Comparison of ENCODE assay signal across 12 cellular contexts in the genomic region with DNA sequence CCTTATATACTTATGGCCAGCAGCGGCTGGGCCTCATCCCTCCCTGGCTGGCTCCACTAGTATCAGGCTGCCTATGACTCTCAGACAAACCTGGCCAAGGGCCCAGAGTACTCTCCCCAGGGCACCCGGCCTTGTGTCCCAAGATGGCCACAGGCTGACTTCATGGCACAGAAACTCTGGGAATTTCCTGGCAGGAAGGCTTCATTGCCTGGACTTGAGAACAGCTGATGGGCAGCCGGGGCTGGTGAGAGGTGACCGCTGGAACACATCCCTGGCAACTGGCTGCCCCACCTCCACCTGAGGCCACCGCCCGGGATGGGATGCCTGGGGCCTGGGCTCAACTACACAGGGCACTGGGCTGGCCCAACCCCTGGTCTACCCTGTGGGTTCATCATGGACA. TPM values are rescaled to one million over a fixed set of nuclear protein-coding genes. Genes with fewer than 3 reads are reported as not detected.
DNase-seq lines count a peak whose midpoint lies in the region; ATAC-seq and TF ChIP-seq lines count a peak whose summit lies in the region.
"Had no signal": no experiment of that assay in that cellular context is flagged by ENCODE, and none has a peak within 500 bp of the region (broad histone marks: within the 10 kb centered on the region; RNA-seq: fewer than 3 reads in every experiment).

No MANE protein-coding gene starts in this region.

- TF ChIP-seq EP300 in upper lobe of left lung (IDR thresholded peaks at IDR 0.05), result peak in 1 of 4 donors; percentile 12

- H3K36me3 ChIP-seq in upper lobe of left lung, result no peaks in the 10 kb centered on the region

- peaks cover 0 to 3% of the 10 kb centered on the region in 2 donors for H3K9me3 Mint-ChIP-seq in stimulated activated naive B cell treated with anti-CD40 and anti-IgM and Interleukin-4, amounts not matched to agents 10 μg/mL and 1 μg/mL and 100 μg/mL, for 72 hours
- H3K9me3 Mint-ChIP-seq: T-helper 1 cell treated with Interleukin-12 subunit alpha and Interleukin-12 subunit beta and Interleukin-4 antibody, amounts not matched to agents 30 μg/mL and 1 μg/mL, for 36 hours had no signal

- peaks cover 18 to 28% of the 10 kb centered on the region in 2 donors for H3K36me3 Mint-ChIP-seq in stimulated activated naive B cell treated with anti-CD40 and anti-IgM and Interleukin-4, amounts not matched to agents 10 μg/mL and 1 μg/mL and 100 μg/mL, for 72 hours
- H3K36me3 Mint-ChIP-seq: activated naive CD8-positive, alpha-beta T cell treated with anti-CD3 and anti-CD28 coated beads, Interleukin-2, amount 10 ng/mL, durations not matched to agents 7 days and 5 days had no signal

- H3K27me3 ChIP-seq in layer of hippocampus (ENCODE audit: control insufficient read depth, insufficient read depth, low read length), result no peaks in the 10 kb centered on the region
- H3K27me3 ChIP-seq in upper lobe of left lung, result no peaks in the 10 kb centered on the region

- H3K4me1 ChIP-seq in upper lobe of left lung, result peaks cover 21 to 30% (median 29%) of the 10 kb centered on the region in 4 donors

- H3K4me1 Mint-ChIP-seq in stimulated activated naive B cell treated with anti-CD40 and anti-IgM and Interleukin-4, amounts not matched to agents 10 μg/mL and 1 μg/mL and 100 μg/mL, for 72 hours, result peaks cover 27 to 73% of the 10 kb centered on the region in 2 donors

- TF ChIP-seq CTCF in choroid plexus epithelial cell (conservative IDR thresholded peaks at IDR 0.05; ENCODE audit: low read depth, low read length) (no peak), upper lobe of left lung (IDR thresholded peaks at IDR 0.05) (no peak)

- no peak for TF ChIP-seq POLR2A in upper lobe of left lung (IDR thresholded peaks at IDR 0.05)

- H3K4me3 Mint-ChIP-seq in stimulated activated naive B cell treated with anti-CD40 and anti-IgM and Interleukin-4, amounts not matched to agents 10 μg/mL and 1 μg/mL and 100 μg/mL, for 72 hours, result no peak overlapping the region
- H3K4me3 Mint-ChIP-seq: activated naive CD8-positive, alpha-beta T cell treated with anti-CD3 and anti-CD28 coated beads, Interleukin-2, amount 10 ng/mL, durations not matched to agents 7 days and 5 days; T-helper 1 cell treated with Interleukin-12 subunit alpha and Interleukin-12 subunit beta and Interleukin-4 antibody, amounts not matched to agents 30 μg/mL and 1 μg/mL, for 36 hours had no signal

- H3K9me3 ChIP-seq in upper lobe of left lung, result no peaks in the 10 kb centered on the region

- H3K27me3 Mint-ChIP-seq in stimulated activated naive B cell treated with anti-CD40 and anti-IgM and Interleukin-4, amounts not matched to agents 10 μg/mL and 1 μg/mL and 100 μg/mL, for 72 hours, result no peaks in the 10 kb centered on the region

- no peak overlapping the region for H3K4me3 ChIP-seq in choroid plexus epithelial cell (ENCODE audit: low read depth, low read length)
- no peak overlapping the region for H3K4me3 ChIP-seq in upper lobe of left lung

- no peak overlapping the region for H3K27ac Mint-ChIP-seq in stimulated activated naive B cell treated with anti-CD40 and anti-IgM and Interleukin-4, amounts not matched to agents 10 μg/mL and 1 μg/mL and 100 μg/mL, for 72 hours
- H3K27ac Mint-ChIP-seq: activated naive CD8-positive, alpha-beta T cell treated with anti-CD3 and anti-CD28 coated beads, Interleukin-2, amount 10 ng/mL, durations not matched to agents 7 days and 5 days; T-helper 1 cell treated with Interleukin-12 subunit alpha and Interleukin-12 subunit beta and Interleukin-4 antibody, amounts not matched to agents 30 μg/mL and 1 μg/mL, for 36 hours had no signal

- H3K27ac ChIP-seq in layer of hippocampus (ENCODE audit: low read depth, low read length) (peak overlapping the region; percentile 27), upper lobe of left lung (peak overlapping the region; percentile 48 to 80 (median 58))

- DNase-seq in LHCN-M2 (ENCODE audit: low read depth) (peak; percentile 98), choroid plexus epithelial cell (ENCODE audit: low read depth) (peak; percentile 90), upper lobe of left lung (peak in 1 of 2 donors; percentile 72), NCI-H1417 treated with DMSO at 0.1 percent for 48 hours (lab: John Stamatoyannopoulos, UW) (no peak), ecto neural progenitor cell (ENCODE audit: low spot score) (no peak)
- DNase-seq in stimulated activated naive B cell treated with anti-CD40 and anti-IgM and Interleukin-4, amounts not matched to agents 10 μg/mL and 1 μg/mL and 100 μg/mL, for 72 hours, result no peak
- DNase-seq: activated naive CD8-positive, alpha-beta T cell treated with anti-CD3 and anti-CD28 coated beads, Interleukin-2, amount 10 ng/mL, durations not matched to agents 7 days and 5 days; midbrain; NCI-H1105 treated with DMSO at 0.1 percent for 48 hours had no signal

- ATAC-seq in upper lobe of left lung (ENCODE audit: low FRiP score in 2 of 2) (no peak), HG02973 (IDR thresholded peaks at IDR 0.05; ENCODE audit: unreplicated experiment) (no peak)
- ATAC-seq in stimulated activated naive B cell treated with anti-CD40 and anti-IgM and Interleukin-4, amounts not matched to agents 10 μg/mL and 1 μg/mL and 100 μg/mL, for 72 hours (replicated peaks), result no peak

- 59 to 74% methylated on average over 2 to 6 of the region's 6 CpGs for WGBS in upper lobe of left lung, 2 donors

RNA-seq across cellular contexts. Expression of a gene that starts 3.3 kb away (rescaled TPM):
- total RNA-seq in LHCN-M2 (2014; rRNA removed) (293 and 313 TPM in 2 replicates), upper lobe of left lung (100 to 1,000 TPM in 3 of 6 donors, 10 to 100 TPM in 3; 34.4 to 138 (median 106) TPM)
- polyA plus RNA-seq in LHCN-M2 (2012), result 189 TPM

RNA-seq across cellular contexts. Expression of a gene that starts 29.3 kb away (rescaled TPM):
- total RNA-seq in LHCN-M2 (2014; rRNA removed), result 2.4 and 4.8 TPM in 2 replicates
- 6.4 TPM for polyA plus RNA-seq in LHCN-M2 (2012)
- total RNA-seq in upper lobe of left lung, result 10 to 100 TPM in 3 of 6 donors, 1 to 10 TPM in 3; 4.4 to 20.7 (median 10.0) TPM

RNA-seq across cellular contexts. Expression of a gene that starts 59.9 kb away (rescaled TPM):
- total RNA-seq in LHCN-M2 (2014; rRNA removed) (37.1 and 45.5 TPM in 2 replicates), upper lobe of left lung (10 to 100 TPM; 13.5 to 92.5 (median 50.7) TPM)
- polyA plus RNA-seq in LHCN-M2 (2012), result 79.0 TPM

Comparison
In these comparisons a context has a peak if more than half of its experiments do, and no peak if none do; other contexts are left out.
1. DNase-seq: peak in LHCN-M2 (single experiment) and choroid plexus epithelial cell (single experiment); none in NCI-H1417 treated with DMSO at 0.1 percent for 48 hours (single experiment), ecto neural progenitor cell (single experiment) and stimulated activated naive B cell treated with anti-CD40 and anti-IgM and Interleukin-4, amounts not matched to agents 10 μg/mL and 1 μg/mL and 100 μg/mL, for 72 hours (single experiment).